Comparison of ENCODE assay signal across 15 cellular contexts in the genomic region with DNA sequence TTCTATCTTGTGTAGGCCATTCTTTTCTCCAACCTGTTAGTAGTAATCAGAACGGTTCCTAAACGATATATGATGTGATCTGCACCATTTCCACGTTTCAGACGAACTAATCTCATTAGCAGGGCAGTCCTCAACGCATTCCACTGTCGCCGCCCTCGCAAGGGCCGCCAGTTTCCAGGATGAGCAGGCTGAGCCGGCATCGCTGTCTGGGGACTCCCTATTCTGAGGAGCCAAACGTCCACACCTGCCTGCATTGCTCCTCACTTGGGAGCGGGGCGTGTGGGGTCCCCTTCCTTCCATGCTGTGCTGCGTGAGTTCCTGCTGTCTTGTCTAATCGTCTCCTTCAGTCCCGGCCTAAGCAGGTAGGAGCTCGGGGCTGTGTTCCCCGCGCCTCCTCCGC.
DNase-seq lines count a peak whose midpoint lies in the region; TF ChIP-seq lines count a peak whose summit lies in the region.
"Had no signal": no experiment of that assay in that cellular context is flagged by ENCODE, and none has a peak within 500 bp of the region (broad histone marks: within the 10 kb centered on the region; RNA-seq: fewer than 3 reads in every experiment).

No MANE protein-coding gene starts in this region.

- H3K4me3 ChIP-seq in Caco-2 (ENCODE audit: low read depth, low read length) (no peak overlapping the region), Peyer's patch (no peak overlapping the region), stomach (no peak overlapping the region)
- H3K4me3 ChIP-seq: BLaER1, K562 had no signal

- H3K27me3 ChIP-seq in Caco-2 (replicated peaks; ENCODE audit: control insufficient read depth, insufficient read depth, low read length) (no peaks in the 10 kb centered on the region), Peyer's patch (no peaks in the 10 kb centered on the region), stomach (no peaks in the 10 kb centered on the region)

- BruUV-seq in Caco-2 (replicated peaks; lab: Mats Ljungman, UMichigan): no TSS peak

- intact Hi-C loops in Caco-2 (cut with micrococcal nuclease; ENCODE audit: unreplicated experiment): no loop called here
- intact Hi-C loops in stomach (cut with DNase I; ENCODE audit: low total_unique reads): no loop called here

- no peak for TF ChIP-seq EP300 in stomach (IDR thresholded peaks at IDR 0.05)

- no peak for TF ChIP-seq POLR2A in Peyer's patch (IDR thresholded peaks at IDR 0.05)
- no peak for TF ChIP-seq POLR2A in stomach (IDR thresholded peaks at IDR 0.05)

- CTCF ChIA-PET in Caco-2 (lab: Charles Lee): no interaction called here

- H3K36me3 Mint-ChIP-seq in Caco-2 (ENCODE audit: insufficient read depth, unreplicated experiment): peaks cover 28% of the 10 kb centered on the region

- no peak for TF ChIP-seq CTCF in Caco-2 (IDR thresholded peaks at IDR 0.05; ENCODE audit: insufficient read depth in 1 of 2, low read depth in 1 of 2, low read length in 1 of 2, severe bottlenecking in 1 of 2, unreplicated experiment in 1 of 2)
- no peak for TF ChIP-seq CTCF in Peyer's patch (IDR thresholded peaks at IDR 0.05)
- no peak for TF ChIP-seq CTCF in stomach (IDR thresholded peaks at IDR 0.05)

- no peaks in the 10 kb centered on the region for H3K9me3 Mint-ChIP-seq in Caco-2 (ENCODE audit: unreplicated experiment)

- 93 to 95% (median 94%) methylated on average over 21 of the region's 21 CpGs for WGBS in stomach, 5 donors

- H3K36me3 ChIP-seq in Caco-2 (ENCODE audit: control insufficient read depth, insufficient read depth, low read length) (no peaks in the 10 kb centered on the region), Peyer's patch (no peaks in the 10 kb centered on the region), stomach (no peaks in the 10 kb centered on the region)
- H3K36me3 ChIP-seq: BLaER1 had no signal

- H3K4me1 ChIP-seq in Caco-2: peaks cover 15% of the 10 kb centered on the region
- peaks cover 0 to 5% (median 0%) of the 10 kb centered on the region in 4 donors for H3K4me1 ChIP-seq in Peyer's patch
- no peaks in the 10 kb centered on the region for H3K4me1 ChIP-seq in stomach

- peaks cover 7% of the 10 kb centered on the region for H3K9me3 ChIP-seq in Caco-2
- H3K9me3 ChIP-seq in Peyer's patch: no peaks in the 10 kb centered on the region
- no peaks in the 10 kb centered on the region for H3K9me3 ChIP-seq in stomach

- H3K4me1 Mint-ChIP-seq in Caco-2 (ENCODE audit: low read depth, unreplicated experiment): peaks cover 16% of the 10 kb centered on the region

- H3K27ac Mint-ChIP-seq in Caco-2 (ENCODE audit: unreplicated experiment): peak overlapping the region; percentile 1
- H3K27ac Mint-ChIP-seq: CD8-positive, alpha-beta memory T cell had no signal

- peak overlapping the region; percentile 83 for H3K4me3 Mint-ChIP-seq in Caco-2 (ENCODE audit: unreplicated experiment)

- H3K27ac ChIP-seq in Peyer's patch (no peak overlapping the region), stomach (no peak overlapping the region)
- H3K27ac ChIP-seq: BLaER1 had no signal

- POLR2A ChIA-PET in Caco-2 (lab: Charles Lee): interaction anchor here (0.5 kb wide), 1 partner anchor 104 kb away, joined by 5 read pairs; no protein-coding TSS in a partner anchor

- no peaks in the 10 kb centered on the region for H3K27me3 Mint-ChIP-seq in Caco-2 (ENCODE audit: insufficient read depth, unreplicated experiment)

- DNase-seq in Caco-2 (no peak), ecto neural progenitor cell (ENCODE audit: low spot score) (peak; percentile 36), mesenteric fat pad (ENCODE audit: low spot score) (peak; percentile 76), ureter (ENCODE audit: low spot score) (peak; percentile 19), Peyer's patch (no peak), stomach (no peak)
- DNase-seq in NK-92 treated with Interleukin-12 subunit alpha and Interleukin-12 subunit beta, amount 100 ng/mL, for 24 hours (lab: John Stamatoyannopoulos, UW): no peak
- DNase-seq: 8988T; AML-193; CD8-positive, alpha-beta memory T cell; DMS53; GF-D8; GOT3 had no signal

Comparison
In these comparisons a context has a peak if more than half of its experiments do, and no peak if none do; other contexts are left out.
1. DNase-seq: peak in ecto neural progenitor cell (single experiment), mesenteric fat pad (single experiment) and ureter (single experiment); none in Caco-2 (0 of 2), Peyer's patch (0 of 3), stomach (single experiment) and NK-92 treated with Interleukin-12 subunit alpha and Interleukin-12 subunit beta, amount 100 ng/mL, for 24 hours (single experiment).